ENCODE assay signal across 1 cellular context in the genomic region with DNA sequence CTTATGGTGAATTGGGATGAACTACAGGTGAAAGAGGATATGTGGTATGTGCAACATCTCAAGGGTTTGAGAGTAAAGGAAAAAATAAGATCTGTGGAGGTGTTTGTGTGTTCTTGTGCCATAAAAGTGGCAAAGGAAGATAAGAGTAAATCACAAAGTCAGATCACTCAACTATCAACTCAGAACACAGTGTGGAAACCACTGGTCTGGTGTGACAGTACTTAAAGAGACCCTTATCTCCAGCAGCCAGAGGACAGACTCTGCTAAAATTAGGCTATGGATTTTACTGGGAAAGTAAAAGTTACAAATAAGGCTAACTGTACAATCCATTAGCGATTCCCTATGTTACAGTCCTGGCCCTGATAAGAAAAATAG.
A peak's percentile ranks its signal among the peaks of the same experiment; 100 is the strongest.
TF ChIP-seq lines count a peak whose summit lies in the region.

No MANE protein-coding gene starts in this region.

TF ChIP-seq in K562, 482 proteins besides CTCF, POLR2A, EP300 and RAD21 (continued from another document and continues in another):
- TF ChIP-seq, protein P1, sequence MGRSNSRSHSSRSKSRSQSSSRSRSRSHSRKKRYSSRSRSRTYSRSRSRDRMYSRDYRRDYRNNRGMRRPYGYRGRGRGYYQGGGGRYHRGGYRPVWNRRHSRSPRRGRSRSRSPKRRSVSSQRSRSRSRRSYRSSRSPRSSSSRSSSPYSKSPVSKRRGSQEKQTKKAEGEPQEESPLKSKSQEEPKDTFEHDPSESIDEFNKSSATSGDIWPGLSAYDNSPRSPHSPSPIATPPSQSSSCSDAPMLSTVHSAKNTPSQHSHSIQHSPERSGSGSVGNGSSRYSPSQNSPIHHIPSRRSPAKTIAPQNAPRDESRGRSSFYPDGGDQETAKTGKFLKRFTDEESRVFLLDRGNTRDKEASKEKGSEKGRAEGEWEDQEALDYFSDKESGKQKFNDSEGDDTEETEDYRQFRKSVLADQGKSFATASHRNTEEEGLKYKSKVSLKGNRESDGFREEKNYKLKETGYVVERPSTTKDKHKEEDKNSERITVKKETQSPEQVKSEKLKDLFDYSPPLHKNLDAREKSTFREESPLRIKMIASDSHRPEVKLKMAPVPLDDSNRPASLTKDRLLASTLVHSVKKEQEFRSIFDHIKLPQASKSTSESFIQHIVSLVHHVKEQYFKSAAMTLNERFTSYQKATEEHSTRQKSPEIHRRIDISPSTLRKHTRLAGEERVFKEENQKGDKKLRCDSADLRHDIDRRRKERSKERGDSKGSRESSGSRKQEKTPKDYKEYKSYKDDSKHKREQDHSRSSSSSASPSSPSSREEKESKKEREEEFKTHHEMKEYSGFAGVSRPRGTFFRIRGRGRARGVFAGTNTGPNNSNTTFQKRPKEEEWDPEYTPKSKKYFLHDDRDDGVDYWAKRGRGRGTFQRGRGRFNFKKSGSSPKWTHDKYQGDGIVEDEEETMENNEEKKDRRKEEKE (IDR thresholded peaks at IDR 0.05; ENCODE audit: borderline replicate concordance in 1 of 2, control insufficient read depth in 1 of 2, low read depth in 2 of 2, low read length in 1 of 2) = 0 out of 4 replicates have a peak, but pooled peaks of 1 of the 2 experiments have one; percentile 57
- TF ChIP-seq STAT5B (CRISPR knock-in tag; IDR thresholded peaks at IDR 0.05) (no peak), HEY1 (CRISPR knock-in tag; IDR thresholded peaks at IDR 0.05; ENCODE audit: borderline replicate concordance) (peak; percentile 93), FOXM1 (IDR thresholded peaks at IDR 0.05; ENCODE audit: low read depth) (peak; percentile 98), FOXM1 (CRISPR knock-in tag; IDR thresholded peaks at IDR 0.05; ENCODE audit: low read depth) (no peak), ESRRA (IDR thresholded peaks at IDR 0.05; ENCODE audit: borderline replicate concordance, low read depth) (peak; percentile 81; the same call in 1 of the 2 replicates), SAFB (IDR thresholded peaks at IDR 0.05; ENCODE audit: borderline replicate concordance, low read depth, low read length) (no peak), CBX1 (IDR thresholded peaks at IDR 0.05; ENCODE audit: low read depth) (no peak), POLR2AphosphoS5 (IDR thresholded peaks at IDR 0.05; ENCODE audit: control insufficient read depth, insufficient read depth, low read depth, low read length) (peak; percentile 96), CCNT2 (IDR thresholded peaks at IDR 0.05; ENCODE audit: borderline replicate concordance, extremely low read depth, insufficient read length, low read depth, low read length) (peak; percentile 96), KDM2B (CRISPR knock-in tag; IDR thresholded peaks at IDR 0.05) (no peak), NFYB (IDR thresholded peaks at IDR 0.05; ENCODE audit: extremely low read depth, insufficient read length) (no peak), FOXP1 (CRISPR knock-in tag; IDR thresholded peaks at IDR 0.05) (no peak), ZNF174 (CRISPR knock-in tag; IDR thresholded peaks at IDR 0.05) (no peak), TEAD2 (tag; IDR thresholded peaks at IDR 0.05) (no peak), RBM15 (IDR thresholded peaks at IDR 0.05; ENCODE audit: insufficient read depth, low read length) (no peak), NCOA6 (IDR thresholded peaks at IDR 0.05) (0 out of 2 replicates have a peak, but pooled peaks have one; percentile 41), ETV6 (IDR thresholded peaks at IDR 0.05; ENCODE audit: borderline replicate concordance in 1 of 2, low read depth in 2 of 2, low read length in 1 of 2) (peak in 1 of 2 experiments; percentile 81; a peak in 1 of 4 replicates), ETV6 (CRISPR knock-in tag; IDR thresholded peaks at IDR 0.05; ENCODE audit: borderline replicate concordance) (no peak), FOS (IDR thresholded peaks at IDR 0.05; ENCODE audit: extremely low read depth, insufficient read length) (no peak), EHMT2 (IDR thresholded peaks at IDR 0.05) (no peak), CBX5 (IDR thresholded peaks at IDR 0.05; ENCODE audit: borderline replicate concordance, low read depth) (peak; percentile 15; the same call in 1 of the 2 replicates), SRSF3 (IDR thresholded peaks at IDR 0.05; ENCODE audit: insufficient read depth, low read length) (no peak), ZBTB7A (IDR thresholded peaks at IDR 0.05; ENCODE audit: borderline replicate concordance, control insufficient read depth, low read depth, low read length) (no peak), XRCC4 (IDR thresholded peaks at IDR 0.05; ENCODE audit: extremely low read depth, insufficient read depth, insufficient read length) (no peak), TGIF2 (CRISPR knock-in tag; IDR thresholded peaks at IDR 0.05) (no peak), CHD4 (IDR thresholded peaks at IDR 0.05; ENCODE audit: insufficient read depth, insufficient replicate concordance, low read depth, low read length, poor library complexity, severe bottlenecking) (no peak), ZNF274 (IDR thresholded peaks at IDR 0.05; ENCODE audit: borderline replicate concordance, low read depth, low read length) (peak; percentile 60; the same call in 1 of the 2 replicates), ZZZ3 (IDR thresholded peaks at IDR 0.05) (no peak), ZFP36 (IDR thresholded peaks at IDR 0.05; ENCODE audit: low read depth, low read length, partially characterized antibody) (peak; percentile 5), CREB1 (IDR thresholded peaks at IDR 0.05) (peak; percentile 69; the same call in 1 of the 2 replicates), CREB1 (CRISPR knock-in tag; IDR thresholded peaks at IDR 0.05) (no peak), ZNF134 (CRISPR knock-in tag; conservative IDR thresholded peaks at IDR 0.05) (no peak), MTA3 (IDR thresholded peaks at IDR 0.05; ENCODE audit: borderline replicate concordance) (peak; percentile 79; the same call in 1 of the 2 replicates), ZNF507 (tag; conservative IDR thresholded peaks at IDR 0.05) (no peak), MAZ (CRISPR knock-in tag; conservative IDR thresholded peaks at IDR 0.05 in 1 of 2, IDR thresholded peaks at IDR 0.05 in 1 of 2) (peak; percentile 50 to 78; a peak in 3 of 4 replicates), DMBX1 (CRISPR knock-in tag; IDR thresholded peaks at IDR 0.05; ENCODE audit: borderline replicate concordance) (peak; percentile 84)
- TF ChIP-seq, protein P2, sequence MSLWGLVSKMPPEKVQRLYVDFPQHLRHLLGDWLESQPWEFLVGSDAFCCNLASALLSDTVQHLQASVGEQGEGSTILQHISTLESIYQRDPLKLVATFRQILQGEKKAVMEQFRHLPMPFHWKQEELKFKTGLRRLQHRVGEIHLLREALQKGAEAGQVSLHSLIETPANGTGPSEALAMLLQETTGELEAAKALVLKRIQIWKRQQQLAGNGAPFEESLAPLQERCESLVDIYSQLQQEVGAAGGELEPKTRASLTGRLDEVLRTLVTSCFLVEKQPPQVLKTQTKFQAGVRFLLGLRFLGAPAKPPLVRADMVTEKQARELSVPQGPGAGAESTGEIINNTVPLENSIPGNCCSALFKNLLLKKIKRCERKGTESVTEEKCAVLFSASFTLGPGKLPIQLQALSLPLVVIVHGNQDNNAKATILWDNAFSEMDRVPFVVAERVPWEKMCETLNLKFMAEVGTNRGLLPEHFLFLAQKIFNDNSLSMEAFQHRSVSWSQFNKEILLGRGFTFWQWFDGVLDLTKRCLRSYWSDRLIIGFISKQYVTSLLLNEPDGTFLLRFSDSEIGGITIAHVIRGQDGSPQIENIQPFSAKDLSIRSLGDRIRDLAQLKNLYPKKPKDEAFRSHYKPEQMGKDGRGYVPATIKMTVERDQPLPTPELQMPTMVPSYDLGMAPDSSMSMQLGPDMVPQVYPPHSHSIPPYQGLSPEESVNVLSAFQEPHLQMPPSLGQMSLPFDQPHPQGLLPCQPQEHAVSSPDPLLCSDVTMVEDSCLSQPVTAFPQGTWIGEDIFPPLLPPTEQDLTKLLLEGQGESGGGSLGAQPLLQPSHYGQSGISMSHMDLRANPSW (CRISPR knock-in tag; IDR thresholded peaks at IDR 0.05) = no peak
- TF ChIP-seq, protein P3, sequence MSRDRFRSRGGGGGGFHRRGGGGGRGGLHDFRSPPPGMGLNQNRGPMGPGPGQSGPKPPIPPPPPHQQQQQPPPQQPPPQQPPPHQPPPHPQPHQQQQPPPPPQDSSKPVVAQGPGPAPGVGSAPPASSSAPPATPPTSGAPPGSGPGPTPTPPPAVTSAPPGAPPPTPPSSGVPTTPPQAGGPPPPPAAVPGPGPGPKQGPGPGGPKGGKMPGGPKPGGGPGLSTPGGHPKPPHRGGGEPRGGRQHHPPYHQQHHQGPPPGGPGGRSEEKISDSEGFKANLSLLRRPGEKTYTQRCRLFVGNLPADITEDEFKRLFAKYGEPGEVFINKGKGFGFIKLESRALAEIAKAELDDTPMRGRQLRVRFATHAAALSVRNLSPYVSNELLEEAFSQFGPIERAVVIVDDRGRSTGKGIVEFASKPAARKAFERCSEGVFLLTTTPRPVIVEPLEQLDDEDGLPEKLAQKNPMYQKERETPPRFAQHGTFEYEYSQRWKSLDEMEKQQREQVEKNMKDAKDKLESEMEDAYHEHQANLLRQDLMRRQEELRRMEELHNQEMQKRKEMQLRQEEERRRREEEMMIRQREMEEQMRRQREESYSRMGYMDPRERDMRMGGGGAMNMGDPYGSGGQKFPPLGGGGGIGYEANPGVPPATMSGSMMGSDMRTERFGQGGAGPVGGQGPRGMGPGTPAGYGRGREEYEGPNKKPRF (IDR thresholded peaks at IDR 0.05; ENCODE audit: low read depth, low read length) = no peak
- TF ChIP-seq, protein P4, sequence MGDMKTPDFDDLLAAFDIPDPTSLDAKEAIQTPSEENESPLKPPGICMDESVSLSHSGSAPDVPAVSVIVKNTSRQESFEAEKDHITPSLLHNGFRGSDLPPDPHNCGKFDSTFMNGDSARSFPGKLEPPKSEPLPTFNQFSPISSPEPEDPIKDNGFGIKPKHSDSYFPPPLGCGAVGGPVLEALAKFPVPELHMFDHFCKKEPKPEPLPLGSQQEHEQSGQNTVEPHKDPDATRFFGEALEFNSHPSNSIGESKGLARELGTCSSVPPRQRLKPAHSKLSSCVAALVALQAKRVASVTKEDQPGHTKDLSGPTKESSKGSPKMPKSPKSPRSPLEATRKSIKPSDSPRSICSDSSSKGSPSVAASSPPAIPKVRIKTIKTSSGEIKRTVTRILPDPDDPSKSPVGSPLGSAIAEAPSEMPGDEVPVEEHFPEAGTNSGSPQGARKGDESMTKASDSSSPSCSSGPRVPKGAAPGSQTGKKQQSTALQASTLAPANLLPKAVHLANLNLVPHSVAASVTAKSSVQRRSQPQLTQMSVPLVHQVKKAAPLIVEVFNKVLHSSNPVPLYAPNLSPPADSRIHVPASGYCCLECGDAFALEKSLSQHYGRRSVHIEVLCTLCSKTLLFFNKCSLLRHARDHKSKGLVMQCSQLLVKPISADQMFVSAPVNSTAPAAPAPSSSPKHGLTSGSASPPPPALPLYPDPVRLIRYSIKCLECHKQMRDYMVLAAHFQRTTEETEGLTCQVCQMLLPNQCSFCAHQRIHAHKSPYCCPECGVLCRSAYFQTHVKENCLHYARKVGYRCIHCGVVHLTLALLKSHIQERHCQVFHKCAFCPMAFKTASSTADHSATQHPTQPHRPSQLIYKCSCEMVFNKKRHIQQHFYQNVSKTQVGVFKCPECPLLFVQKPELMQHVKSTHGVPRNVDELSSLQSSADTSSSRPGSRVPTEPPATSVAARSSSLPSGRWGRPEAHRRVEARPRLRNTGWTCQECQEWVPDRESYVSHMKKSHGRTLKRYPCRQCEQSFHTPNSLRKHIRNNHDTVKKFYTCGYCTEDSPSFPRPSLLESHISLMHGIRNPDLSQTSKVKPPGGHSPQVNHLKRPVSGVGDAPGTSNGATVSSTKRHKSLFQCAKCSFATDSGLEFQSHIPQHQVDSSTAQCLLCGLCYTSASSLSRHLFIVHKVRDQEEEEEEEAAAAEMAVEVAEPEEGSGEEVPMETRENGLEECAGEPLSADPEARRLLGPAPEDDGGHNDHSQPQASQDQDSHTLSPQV (IDR thresholded peaks at IDR 0.05) = no peak; the same call in none of the 2 replicates
- TF ChIP-seq, protein P5, sequence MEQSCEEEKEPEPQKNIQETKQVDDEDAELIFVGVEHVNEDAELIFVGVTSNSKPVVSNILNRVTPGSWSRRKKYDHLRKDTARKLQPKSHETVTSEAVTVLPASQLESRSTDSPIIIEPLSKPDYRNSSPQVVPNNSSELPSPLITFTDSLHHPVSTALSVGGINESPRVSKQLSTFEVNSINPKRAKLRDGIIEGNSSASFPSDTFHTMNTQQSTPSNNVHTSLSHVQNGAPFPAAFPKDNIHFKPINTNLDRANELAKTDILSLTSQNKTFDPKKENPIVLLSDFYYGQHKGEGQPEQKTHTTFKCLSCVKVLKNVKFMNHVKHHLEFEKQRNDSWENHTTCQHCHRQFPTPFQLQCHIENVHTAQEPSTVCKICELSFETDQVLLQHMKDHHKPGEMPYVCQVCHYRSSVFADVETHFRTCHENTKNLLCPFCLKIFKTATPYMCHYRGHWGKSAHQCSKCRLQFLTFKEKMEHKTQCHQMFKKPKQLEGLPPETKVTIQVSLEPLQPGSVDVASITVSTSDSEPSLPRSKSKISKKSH (CRISPR knock-in tag; IDR thresholded peaks at IDR 0.05) = no peak
- TF ChIP-seq, protein P6, sequence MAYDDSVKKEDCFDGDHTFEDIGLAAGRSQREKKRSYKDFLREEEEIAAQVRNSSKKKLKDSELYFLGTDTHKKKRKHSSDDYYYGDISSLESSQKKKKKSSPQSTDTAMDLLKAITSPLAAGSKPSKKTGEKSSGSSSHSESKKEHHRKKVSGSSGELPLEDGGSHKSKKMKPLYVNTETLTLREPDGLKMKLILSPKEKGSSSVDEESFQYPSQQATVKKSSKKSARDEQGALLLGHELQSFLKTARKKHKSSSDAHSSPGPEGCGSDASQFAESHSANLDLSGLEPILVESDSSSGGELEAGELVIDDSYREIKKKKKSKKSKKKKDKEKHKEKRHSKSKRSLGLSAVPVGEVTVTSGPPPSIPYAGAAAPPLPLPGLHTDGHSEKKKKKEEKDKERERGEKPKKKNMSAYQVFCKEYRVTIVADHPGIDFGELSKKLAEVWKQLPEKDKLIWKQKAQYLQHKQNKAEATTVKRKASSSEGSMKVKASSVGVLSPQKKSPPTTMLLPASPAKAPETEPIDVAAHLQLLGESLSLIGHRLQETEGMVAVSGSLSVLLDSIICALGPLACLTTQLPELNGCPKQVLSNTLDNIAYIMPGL (CRISPR knock-in tag; IDR thresholded peaks at IDR 0.05) = no peak
- TF ChIP-seq, protein P7, sequence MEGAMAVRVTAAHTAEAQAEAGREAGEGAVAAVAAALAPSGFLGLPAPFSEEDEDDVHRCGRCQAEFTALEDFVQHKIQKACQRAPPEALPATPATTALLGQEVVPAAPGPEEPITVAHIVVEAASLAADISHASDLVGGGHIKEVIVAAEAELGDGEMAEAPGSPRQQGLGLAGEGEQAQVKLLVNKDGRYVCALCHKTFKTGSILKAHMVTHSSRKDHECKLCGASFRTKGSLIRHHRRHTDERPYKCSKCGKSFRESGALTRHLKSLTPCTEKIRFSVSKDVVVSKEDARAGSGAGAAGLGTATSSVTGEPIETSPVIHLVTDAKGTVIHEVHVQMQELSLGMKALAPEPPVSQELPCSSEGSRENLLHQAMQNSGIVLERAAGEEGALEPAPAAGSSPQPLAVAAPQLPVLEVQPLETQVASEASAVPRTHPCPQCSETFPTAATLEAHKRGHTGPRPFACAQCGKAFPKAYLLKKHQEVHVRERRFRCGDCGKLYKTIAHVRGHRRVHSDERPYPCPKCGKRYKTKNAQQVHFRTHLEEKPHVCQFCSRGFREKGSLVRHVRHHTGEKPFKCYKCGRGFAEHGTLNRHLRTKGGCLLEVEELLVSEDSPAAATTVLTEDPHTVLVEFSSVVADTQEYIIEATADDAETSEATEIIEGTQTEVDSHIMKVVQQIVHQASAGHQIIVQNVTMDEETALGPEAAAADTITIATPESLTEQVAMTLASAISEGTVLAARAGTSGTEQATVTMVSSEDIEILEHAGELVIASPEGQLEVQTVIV (CRISPR knock-in tag; IDR thresholded peaks at IDR 0.05; ENCODE audit: borderline replicate concordance) = no peak
